ENCODE assay signal across 24 cellular contexts in the genomic region with DNA sequence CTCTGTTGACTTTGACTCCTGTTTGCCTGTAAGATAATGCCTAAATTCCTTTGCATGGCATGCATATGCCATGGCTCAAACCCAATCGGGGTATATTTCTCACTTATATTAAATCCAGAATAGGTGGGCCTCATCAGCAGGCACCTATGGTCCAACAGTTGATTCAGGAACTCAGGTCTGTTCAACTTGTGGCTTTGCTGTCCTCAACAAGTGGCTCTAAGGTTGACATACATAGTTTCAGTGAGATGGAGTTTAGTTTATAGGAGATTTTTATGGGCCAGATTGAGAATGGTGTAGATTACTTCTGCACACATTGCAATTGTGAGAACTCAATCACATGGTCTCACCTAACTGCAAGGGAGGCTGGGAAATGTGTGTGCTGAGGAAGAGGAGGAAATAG.
"Had no signal": no experiment of that assay in that cellular context is flagged by ENCODE, and none has a peak within 500 bp of the region (broad histone marks: within the 10 kb centered on the region; RNA-seq: fewer than 3 reads in every experiment).

No MANE protein-coding gene starts in this region.

- H3K4me3 ChIP-seq: breast epithelium, SJSA1 had no signal

- ATAC-seq: activated CD4-positive, CD25-positive, alpha-beta regulatory T cell treated with anti-CD3 and anti-CD28 coated beads, Interleukin-2, amount 50 U/mL, for 24 hours; activated CD8-positive, alpha-beta memory T cell treated with anti-CD3 and anti-CD28 coated beads, Interleukin-2, amount 10 ng/mL, durations not matched to agents 7 days and 5 days; activated T-cell treated with anti-CD3 and anti-CD28 coated beads, Interleukin-2, amount 50 U/mL, for 4 hours; PC-3; SK-N-SH treated with all-trans-retinoic acid at 6 μM for 48 hours had no signal

- H3K27ac Mint-ChIP-seq: activated CD8-positive, alpha-beta memory T cell treated with anti-CD3 and anti-CD28 coated beads, Interleukin-2, amount 10 ng/mL, durations not matched to agents 7 days and 5 days; activated naive CD4-positive, alpha-beta T cell treated with anti-CD3 and anti-CD28 coated beads for 36 hours; activated naive CD8-positive, alpha-beta T cell treated with anti-CD3 and anti-CD28 coated beads for 36 hours; T-helper 1 cell treated with Interleukin-12 subunit alpha and Interleukin-12 subunit beta and Interleukin-4 antibody, amounts not matched to agents 30 μg/mL and 1 μg/mL, for 36 hours had no signal

- H3K27ac ChIP-seq: breast epithelium, SJSA1 had no signal

- H3K4me1 ChIP-seq: breast epithelium had no signal

- H3K9me3 Mint-ChIP-seq: activated naive CD4-positive, alpha-beta T cell treated with anti-CD3 and anti-CD28 coated beads for 36 hours had no signal

- H3K36me3 ChIP-seq: breast epithelium, SJSA1 had no signal

- H3K4me3 Mint-ChIP-seq: activated CD8-positive, alpha-beta memory T cell treated with anti-CD3 and anti-CD28 coated beads, Interleukin-2, amount 10 ng/mL, durations not matched to agents 7 days and 5 days; activated naive CD4-positive, alpha-beta T cell treated with anti-CD3 and anti-CD28 coated beads for 36 hours; activated naive CD8-positive, alpha-beta T cell treated with anti-CD3 and anti-CD28 coated beads for 36 hours; activated T-cell treated with anti-CD3 and anti-CD28 coated beads, Interleukin-2, amount 50 U/mL, for 4 hours; T-helper 1 cell treated with Interleukin-12 subunit alpha and Interleukin-12 subunit beta and Interleukin-4 antibody, amounts not matched to agents 30 μg/mL and 1 μg/mL, for 36 hours had no signal

- H3K27me3 Mint-ChIP-seq: activated CD8-positive, alpha-beta memory T cell treated with anti-CD3 and anti-CD28 coated beads, Interleukin-2, amount 10 ng/mL, durations not matched to agents 7 days and 5 days; activated naive CD8-positive, alpha-beta T cell treated with anti-CD3 and anti-CD28 coated beads for 36 hours had no signal

- H3K9me3 ChIP-seq: breast epithelium, SJSA1 had no signal

- DNase-seq: activated CD4-positive, alpha-beta T cell treated with anti-CD3 and anti-CD28 coated beads for 4 hours; activated CD8-positive, alpha-beta memory T cell treated with anti-CD3 and anti-CD28 coated beads, Interleukin-2, amount 10 ng/mL, durations not matched to agents 7 days and 5 days; activated effector memory CD4-positive, alpha-beta T cell treated with anti-CD3 and anti-CD28 coated beads, Interleukin-2, amount 50 U/mL, for 16 hours; activated naive CD4-positive, alpha-beta T cell treated with anti-CD3 and anti-CD28 coated beads for 36 hours; activated naive CD8-positive, alpha-beta T cell treated with anti-CD3 and anti-CD28 coated beads for 36 hours; activated T-cell treated with anti-CD3 and anti-CD28 coated beads, Interleukin-2, amount 50 U/mL, for 4 hours; aorta; caudate nucleus; Karpas-422; NCI-H1105 treated with DMSO at 0.1 percent for 48 hours; NCI-H1436 treated with DMSO at 0.1 percent for 48 hours; NCI-H187; NCI-H2081; NCI-H510A treated with DMSO at 0.1 percent for 48 hours; NCI-H69; PC-3; SHP77; SW 1271 had no signal

- FAIRE-seq: RCC 7860 had no signal
